ENCODE assay signal across 28 cellular contexts in genomic region chr14:95453713-95453980, GRCh38.
"Had no signal": no experiment of that assay in that cellular context is flagged by ENCODE, and none has a peak within 500 bp of the region (broad histone marks: within the 10 kb centered on the region; RNA-seq: fewer than 3 reads in every experiment).

No MANE protein-coding gene starts in this region.

- H3K4me3 ChIP-seq: coronary artery, dorsolateral prefrontal cortex had no signal

- FAIRE-seq: astrocyte, bronchial epithelial cell, frontal cortex had no signal

- H3K27me3 ChIP-seq: brain microvascular endothelial cell, dorsolateral prefrontal cortex had no signal

- ATAC-seq: activated CD4-positive, CD25-positive, alpha-beta regulatory T cell treated with anti-CD3 and anti-CD28 coated beads, Interleukin-2, amount 50 U/mL, for 24 hours; activated T-cell treated with anti-CD3 and anti-CD28 coated beads, Interleukin-2, amount 50 U/mL, for 72 hours; esophagus mucosa; T-helper 17 cell had no signal

- H3K36me3 ChIP-seq: brain microvascular endothelial cell, WERI-Rb-1 had no signal

- DNase-seq: activated B cell treated with CpG ODN at 0.5 μM for 24 hours; activated CD4-positive, alpha-beta memory T cell treated with anti-CD3 and anti-CD28 coated beads, Interleukin-2, amount 10 ng/mL, durations not matched to agents 7 days and 5 days; activated CD4-positive, alpha-beta T cell treated with anti-CD3 and anti-CD28 coated beads, Interleukin-2, amount 10 ng/mL, durations not matched to agents 7 days and 5 days; activated CD4-positive, alpha-beta T cell treated with anti-CD3 and anti-CD28 coated beads, Interleukin-2, amount 50 U/mL, for 4 hours; activated CD8-positive, alpha-beta memory T cell treated with anti-CD3 and anti-CD28 coated beads, Interleukin-2, amount 50 U/mL, for 48 hours; activated effector memory CD4-positive, alpha-beta T cell treated with anti-CD3 and anti-CD28 coated beads, Interleukin-2, amount 50 U/mL, for 16 hours; activated naive CD4-positive, alpha-beta T cell treated with anti-CD3 and anti-CD28 coated beads, Interleukin-2, amount 50 U/mL, for 16 hours; activated T-cell treated with anti-CD3 and anti-CD28 coated beads for 4 hours; activated T-cell treated with anti-CD3 and anti-CD28 coated beads, Interleukin-2, amount 50 U/mL, for 24 hours; activated T-cell treated with anti-CD3 and anti-CD28 coated beads, Interleukin-2, amount 50 U/mL, for 72 hours; amniotic stem cell; anterior cingulate cortex; brain microvascular endothelial cell; dorsolateral prefrontal cortex; effector memory CD4-positive, alpha-beta T cell; endodermal cell; foreskin fibroblast; head of caudate nucleus; T-helper 1 cell; T-helper 17 cell; T1000 had no signal

- H3K27ac ChIP-seq: brain microvascular endothelial cell, coronary artery, WERI-Rb-1 had no signal
